In the genomic region with DNA sequence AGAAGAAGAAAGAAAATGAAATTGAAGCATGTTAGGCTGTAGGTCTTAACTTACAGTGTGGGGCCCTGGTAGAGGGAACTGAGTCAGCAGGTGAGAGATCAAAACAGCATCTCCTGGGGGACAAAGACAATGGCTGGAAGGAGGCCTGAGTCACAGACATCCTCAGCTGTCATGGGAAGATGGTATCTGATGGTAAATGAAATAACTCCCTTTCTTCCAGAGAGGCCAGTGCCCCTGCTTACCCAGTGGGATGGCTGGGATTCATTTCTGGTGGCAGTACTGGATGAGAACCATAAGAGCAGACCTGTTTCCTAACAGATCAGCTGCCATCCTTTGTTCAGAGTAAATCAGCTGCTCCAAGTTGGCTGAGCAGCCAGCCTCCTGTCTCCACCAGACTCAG, we compare ENCODE assay signal across 26 cellular contexts.
DNase-seq lines count a peak whose midpoint lies in the region; ATAC-seq and TF ChIP-seq lines count a peak whose summit lies in the region.
"Had no signal": no experiment of that assay in that cellular context is flagged by ENCODE, and none has a peak within 500 bp of the region (broad histone marks: within the 10 kb centered on the region; RNA-seq: fewer than 3 reads in every experiment).

No MANE protein-coding gene starts in this region.

- H3K79me1 ChIP-seq in mesendoderm (ENCODE audit: low read length), result no peaks in the 10 kb centered on the region

- no peaks in the 10 kb centered on the region for H3K27me3 Mint-ChIP-seq in activated CD4-positive, alpha-beta T cell treated with anti-CD3 and anti-CD28 coated beads for 36 hours
- H3K27me3 Mint-ChIP-seq: activated CD4-positive, alpha-beta T cell treated with anti-CD3 and anti-CD28 coated beads, Interleukin-2, amount 10 ng/mL, durations not matched to agents 7 days and 5 days had no signal

- H3K23ac ChIP-seq in mesendoderm (ENCODE audit: low read length), result no peak overlapping the region

- CTCF ChIA-PET in activated CD4-positive, alpha-beta T cell treated with anti-CD3 and anti-CD28 coated beads for 36 hours (lab: Charles Lee), result interaction anchor here (1.9 kb wide), 1 partner anchor 17 kb away, joined by 6 read pairs; no protein-coding TSS in a partner anchor

- no peak overlapping the region for H2BK15ac ChIP-seq in mesendoderm (replicated peaks; ENCODE audit: low read depth)

- no peak overlapping the region for H2BK120ac ChIP-seq in mesendoderm (ENCODE audit: low read depth, low read length)

- H2BK5ac ChIP-seq in mesendoderm (ENCODE audit: low read length), result no peak overlapping the region

- no peak overlapping the region for H3K18ac ChIP-seq in mesendoderm (ENCODE audit: low read length)

- no peak overlapping the region for H3K4ac ChIP-seq in mesendoderm (ENCODE audit: low read depth, low read length)

- POLR2A ChIA-PET in activated CD4-positive, alpha-beta T cell treated with anti-CD3 and anti-CD28 coated beads for 36 hours (lab: Charles Lee), result no interaction called here

- H2AK5ac ChIP-seq in mesendoderm (ENCODE audit: low read length), result no peak overlapping the region

- H3K4me1 ChIP-seq in mesendoderm (ENCODE audit: control insufficient read depth, low read depth, low read length), result no peaks in the 10 kb centered on the region
- peaks cover 4% of the 10 kb centered on the region for H3K4me1 ChIP-seq in smooth muscle cell (ENCODE audit: low read depth)
- H3K4me1 ChIP-seq: Caco-2 had no signal

- H3K36me3 ChIP-seq in mesendoderm (ENCODE audit: control insufficient read depth, insufficient read depth, low read length) (no peaks in the 10 kb centered on the region), smooth muscle cell (ENCODE audit: low read depth) (no peaks in the 10 kb centered on the region)
- H3K36me3 ChIP-seq: WERI-Rb-1 had no signal

- no peak overlapping the region for H4K5ac ChIP-seq in mesendoderm (ENCODE audit: low read length)

- H3K4me2 ChIP-seq in mesendoderm (ENCODE audit: low read length) (no peak overlapping the region), smooth muscle cell (no peak overlapping the region)

- no peak overlapping the region for H3K27ac ChIP-seq in mesendoderm (ENCODE audit: low read depth, low read length)
- H3K27ac ChIP-seq in smooth muscle cell (ENCODE audit: low read depth), result no peak overlapping the region
- H3K27ac ChIP-seq: WERI-Rb-1 had no signal

- no peak overlapping the region for H3K56ac ChIP-seq in mesendoderm (ENCODE audit: low read length)

- DNase-seq in activated CD4-positive, alpha-beta T cell treated with anti-CD3 and anti-CD28 coated beads for 36 hours, result peak; percentile 47
- DNase-seq in activated CD4-positive, alpha-beta T cell treated with anti-CD3 and anti-CD28 coated beads for 4 hours, result no peak
- DNase-seq in stimulated activated CD4-positive, alpha-beta T cell treated with anti-CD3 and anti-CD28 coated beads, Interleukin-1b, Interleukin-23, amount 100 ng/mL, for 48 hours, result peak; percentile 19
- DNase-seq in stimulated activated CD4-positive, alpha-beta T cell treated with anti-CD3 and anti-CD28 coated beads, Interleukin-2, amount 100 ng/mL, for 48 hours, result no peak
- DNase-seq in mesendoderm (peak; percentile 31), HT-29 (ENCODE audit: low spot score) (no peak), smooth muscle cell (lab: John Stamatoyannopoulos, UW; ENCODE audit: unreplicated experiment) (no peak), NCI-H128 (lab: John Stamatoyannopoulos, UW; ENCODE audit: unreplicated experiment) (no peak)
- DNase-seq: 8988T; activated CD4-positive, alpha-beta T cell treated with anti-CD3 and anti-CD28 coated beads, Interleukin-2, amount 10 ng/mL, durations not matched to agents 7 days and 5 days; activated CD8-positive, alpha-beta memory T cell treated with anti-CD3 and anti-CD28 coated beads, Interleukin-2, amount 50 U/mL, for 48 hours; activated effector memory CD4-positive, alpha-beta T cell treated with Interleukin-2 at 50 U/mL for 16 hours; Caco-2; caudate nucleus; DMS53; endodermal cell; H9; heart right ventricle; NCI-H1694; NCI-H446 treated with DMSO at 0.1 percent for 48 hours; SIG-M5; stimulated activated naive CD4-positive, alpha-beta T cell; T-helper 9 cell had no signal

- H3K4me3 Mint-ChIP-seq in activated CD4-positive, alpha-beta T cell treated with anti-CD3 and anti-CD28 coated beads for 36 hours, result no peak overlapping the region
- H3K4me3 Mint-ChIP-seq: activated CD4-positive, alpha-beta T cell treated with anti-CD3 and anti-CD28 coated beads, Interleukin-2, amount 10 ng/mL, durations not matched to agents 7 days and 5 days; CD14-positive monocyte; endodermal cell; H9; nephron had no signal

- H4K20me1 ChIP-seq in smooth muscle cell (ENCODE audit: low read depth), result no peaks in the 10 kb centered on the region

- H3K4me1 Mint-ChIP-seq in activated CD4-positive, alpha-beta T cell treated with anti-CD3 and anti-CD28 coated beads for 36 hours, result peaks cover 11% of the 10 kb centered on the region
- H3K4me1 Mint-ChIP-seq: CD14-positive monocyte had no signal

- H3K9me3 ChIP-seq in smooth muscle cell (replicated peaks; ENCODE audit: low read depth), result no peaks in the 10 kb centered on the region
- H3K9me3 ChIP-seq: Caco-2, heart right ventricle had no signal

- no peak overlapping the region for H3K9ac ChIP-seq in mesendoderm (ENCODE audit: low read length)
- H3K9ac ChIP-seq in smooth muscle cell (ENCODE audit: low read depth), result no peak overlapping the region

- no peaks in the 10 kb centered on the region for H3K36me3 Mint-ChIP-seq in activated CD4-positive, alpha-beta T cell treated with anti-CD3 and anti-CD28 coated beads for 36 hours (ENCODE audit: low read depth)

- no peak overlapping the region for H3K27ac Mint-ChIP-seq in activated CD4-positive, alpha-beta T cell treated with anti-CD3 and anti-CD28 coated beads for 36 hours
- H3K27ac Mint-ChIP-seq: activated CD4-positive, alpha-beta T cell treated with anti-CD3 and anti-CD28 coated beads, Interleukin-2, amount 10 ng/mL, durations not matched to agents 7 days and 5 days; CD14-positive monocyte; endodermal cell; H9 had no signal

- intact Hi-C loops in activated CD4-positive, alpha-beta T cell treated with anti-CD3 and anti-CD28 coated beads for 36 hours (cut with DNase I, micrococcal nuclease), result no loop called here

- H3K27me3 ChIP-seq in mesendoderm (ENCODE audit: insufficient read depth, low read length, poor library complexity) (no peaks in the 10 kb centered on the region), smooth muscle cell (ENCODE audit: low read depth) (no peaks in the 10 kb centered on the region)
- H3K27me3 ChIP-seq: heart right ventricle had no signal

- H3K4me3 ChIP-seq in mesendoderm (ENCODE audit: low read length) (no peak overlapping the region), smooth muscle cell (no peak overlapping the region)
- H3K4me3 ChIP-seq: heart right ventricle had no signal

- no peak overlapping the region for H2AFZ ChIP-seq in smooth muscle cell (ENCODE audit: low read depth)

- TF ChIP-seq CTCF in smooth muscle cell (IDR thresholded peaks at IDR 0.05; ENCODE audit: borderline replicate concordance, insufficient read depth, poor library complexity, severe bottlenecking), result no peak

- H4K8ac ChIP-seq in mesendoderm (ENCODE audit: low read depth, low read length), result no peak overlapping the region

- no peaks in the 10 kb centered on the region for H3F3A ChIP-seq in smooth muscle cell (ENCODE audit: low read depth)

- no peaks in the 10 kb centered on the region for H3K79me2 ChIP-seq in mesendoderm (ENCODE audit: control insufficient read depth, insufficient read depth, low read length)
- H3K79me2 ChIP-seq in smooth muscle cell (ENCODE audit: low read depth), result no peaks in the 10 kb centered on the region

- H3K9me3 Mint-ChIP-seq in activated CD4-positive, alpha-beta T cell treated with anti-CD3 and anti-CD28 coated beads for 36 hours (ENCODE audit: low read depth), result no peaks in the 10 kb centered on the region
- H3K9me3 Mint-ChIP-seq: activated CD4-positive, alpha-beta T cell treated with anti-CD3 and anti-CD28 coated beads, Interleukin-2, amount 10 ng/mL, durations not matched to agents 7 days and 5 days; CD14-positive monocyte; endodermal cell; H9; nephron had no signal

- ATAC-seq in activated CD4-positive, alpha-beta T cell treated with anti-CD3 and anti-CD28 coated beads for 36 hours, result peak; percentile 90

Comparison
In these comparisons a context has a peak if more than half of its experiments do, and no peak if none do; other contexts are left out.
1. DNase-seq: peak in activated CD4-positive, alpha-beta T cell treated with anti-CD3 and anti-CD28 coated beads for 36 hours (single experiment), stimulated activated CD4-positive, alpha-beta T cell treated with anti-CD3 and anti-CD28 coated beads, Interleukin-1b, Interleukin-23, amount 100 ng/mL, for 48 hours (single experiment) and mesendoderm (single experiment); none in activated CD4-positive, alpha-beta T cell treated with anti-CD3 and anti-CD28 coated beads for 4 hours (0 of 2), stimulated activated CD4-positive, alpha-beta T cell treated with anti-CD3 and anti-CD28 coated beads, Interleukin-2, amount 100 ng/mL, for 48 hours (0 of 2), HT-29 (single experiment), smooth muscle cell (single experiment) and NCI-H128 (single experiment).